Comparison of ENCODE assay signal across 1 cellular context in the genomic region with DNA sequence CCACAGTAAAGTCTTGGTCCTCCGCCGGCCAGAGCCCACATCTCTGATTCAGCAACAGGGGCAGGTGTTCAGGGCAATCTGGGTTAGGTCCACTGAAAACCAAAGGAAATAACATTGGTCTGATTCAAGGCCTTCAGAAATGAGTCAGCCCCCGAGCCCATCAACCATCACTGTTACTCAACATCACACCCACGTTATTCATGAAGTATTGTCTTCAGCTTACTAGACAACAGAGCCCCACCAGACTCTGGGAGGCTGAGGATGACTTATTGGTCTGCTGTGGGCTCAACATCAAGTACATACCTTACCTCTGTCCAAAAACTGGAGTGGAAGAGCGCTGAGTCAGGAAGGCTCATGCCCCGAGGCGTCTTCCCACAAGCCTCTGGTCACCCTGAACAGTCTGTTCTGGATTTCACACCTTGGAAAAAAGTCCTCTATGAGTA.
A peak's percentile ranks its signal among the peaks of the same experiment; 100 is the strongest.
TF ChIP-seq lines count a peak whose summit lies in the region.

No MANE protein-coding gene starts in this region.

TF ChIP-seq in SK-N-SH, 30 proteins besides CTCF, POLR2A, EP300 and RAD21 (continued from another document):
- TF ChIP-seq MAX (IDR thresholded peaks at IDR 0.05; ENCODE audit: low read depth) (peak; percentile 95), EZH2phosphoT487 (IDR thresholded peaks at IDR 0.05; ENCODE audit: borderline replicate concordance, low read depth) (no peak), RCOR1 (IDR thresholded peaks at IDR 0.05; ENCODE audit: low read length) (no peak), TCF12 (IDR thresholded peaks at IDR 0.05) (peak; percentile 99), GATA2 (CRISPR knock-in tag; IDR thresholded peaks at IDR 0.05) (no peak), FOXM1 (IDR thresholded peaks at IDR 0.05; ENCODE audit: low read depth) (peak; percentile 95), JUND (IDR thresholded peaks at IDR 0.05) (peak; percentile 99)
- TF ChIP-seq, protein P1, sequence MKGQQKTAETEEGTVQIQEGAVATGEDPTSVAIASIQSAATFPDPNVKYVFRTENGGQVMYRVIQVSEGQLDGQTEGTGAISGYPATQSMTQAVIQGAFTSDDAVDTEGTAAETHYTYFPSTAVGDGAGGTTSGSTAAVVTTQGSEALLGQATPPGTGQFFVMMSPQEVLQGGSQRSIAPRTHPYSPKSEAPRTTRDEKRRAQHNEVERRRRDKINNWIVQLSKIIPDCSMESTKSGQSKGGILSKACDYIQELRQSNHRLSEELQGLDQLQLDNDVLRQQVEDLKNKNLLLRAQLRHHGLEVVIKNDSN (IDR thresholded peaks at IDR 0.05; ENCODE audit: borderline replicate concordance, low read depth), result no peak
- TF ChIP-seq, protein P2, sequence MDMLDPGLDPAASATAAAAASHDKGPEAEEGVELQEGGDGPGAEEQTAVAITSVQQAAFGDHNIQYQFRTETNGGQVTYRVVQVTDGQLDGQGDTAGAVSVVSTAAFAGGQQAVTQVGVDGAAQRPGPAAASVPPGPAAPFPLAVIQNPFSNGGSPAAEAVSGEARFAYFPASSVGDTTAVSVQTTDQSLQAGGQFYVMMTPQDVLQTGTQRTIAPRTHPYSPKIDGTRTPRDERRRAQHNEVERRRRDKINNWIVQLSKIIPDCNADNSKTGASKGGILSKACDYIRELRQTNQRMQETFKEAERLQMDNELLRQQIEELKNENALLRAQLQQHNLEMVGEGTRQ (IDR thresholded peaks at IDR 0.05; ENCODE audit: borderline replicate concordance, low read depth, low read length), result no peak
